Comparison of ENCODE assay signal across 1 cellular context in genomic region chr11:77095551-77096490, GRCh38.
TF ChIP-seq lines count a peak whose summit lies in the region.

No MANE protein-coding gene starts in this region.

TF ChIP-seq in HepG2, 621 proteins besides CTCF, POLR2A, EP300 and RAD21 (continued from another document and continues in another):
- no peak for TF ChIP-seq ATF4 (CRISPR knock-in tag; IDR thresholded peaks at IDR 0.05)
- TF ChIP-seq ZNF768 (CRISPR knock-in tag; IDR thresholded peaks at IDR 0.05): peak; percentile 89
- TF ChIP-seq TGIF2 (CRISPR knock-in tag; IDR thresholded peaks at IDR 0.05): no peak
- no peak for TF ChIP-seq ZNF224 (CRISPR knock-in tag; IDR thresholded peaks at IDR 0.05)
- TF ChIP-seq ISL2 (CRISPR knock-in tag; IDR thresholded peaks at IDR 0.05): peak; percentile 55; the same call in 1 of the 2 replicates
- no peak; the same call in 1 of the 2 replicates for TF ChIP-seq ZNF180 (CRISPR knock-in tag; IDR thresholded peaks at IDR 0.05; ENCODE audit: borderline replicate concordance, low read depth)
- TF ChIP-seq ZNF816 (CRISPR knock-in tag; IDR thresholded peaks at IDR 0.05; ENCODE audit: borderline replicate concordance): no peak
- TF ChIP-seq ZBTB3 (CRISPR knock-in tag; IDR thresholded peaks at IDR 0.05; ENCODE audit: borderline replicate concordance, low read depth): no peak
- TF ChIP-seq SYNCRIP (IDR thresholded peaks at IDR 0.05; ENCODE audit: insufficient read depth, low read depth, low read length): no peak
- TF ChIP-seq GRHL1 (CRISPR knock-in tag; conservative IDR thresholded peaks at IDR 0.05): no peak
- TF ChIP-seq ZNF407 (CRISPR knock-in tag; IDR thresholded peaks at IDR 0.05; ENCODE audit: not compliant biosample characterization): no peak
- no peak for TF ChIP-seq MBNL3 (CRISPR knock-in tag; conservative IDR thresholded peaks at IDR 0.05)
- TF ChIP-seq ZNF281 (CRISPR knock-in tag; IDR thresholded peaks at IDR 0.05; ENCODE audit: borderline replicate concordance): 0 out of 2 replicates have a peak, but pooled peaks have one; percentile 22
- 0 out of 2 replicates have a peak, but pooled peaks have one; percentile 19 for TF ChIP-seq EED (CRISPR knock-in tag; IDR thresholded peaks at IDR 0.05)
- TF ChIP-seq AHDC1 (CRISPR knock-in tag; IDR thresholded peaks at IDR 0.05; ENCODE audit: borderline replicate concordance): no peak
- no peak for TF ChIP-seq KLF9 (CRISPR knock-in tag; IDR thresholded peaks at IDR 0.05; ENCODE audit: low read depth)
- no peak for TF ChIP-seq HNRNPLL (IDR thresholded peaks at IDR 0.05; ENCODE audit: low read depth, low read length, poor library complexity, severe bottlenecking)
- no peak for TF ChIP-seq ZNF274 (CRISPR knock-in tag; IDR thresholded peaks at IDR 0.05)
- TF ChIP-seq KAT2B (IDR thresholded peaks at IDR 0.05; ENCODE audit: borderline replicate concordance, low read depth, low read length): no peak
- no peak for TF ChIP-seq ZNF839 (CRISPR knock-in tag; IDR thresholded peaks at IDR 0.05; ENCODE audit: borderline replicate concordance)
- TF ChIP-seq SRSF9 (IDR thresholded peaks at IDR 0.05; ENCODE audit: borderline replicate concordance, insufficient read depth, low read depth, low read length, poor library complexity, severe bottlenecking): no peak
- no peak for TF ChIP-seq E2F5 (CRISPR knock-in tag; conservative IDR thresholded peaks at IDR 0.05)
- no peak for TF ChIP-seq SKIL (CRISPR knock-in tag; IDR thresholded peaks at IDR 0.05; ENCODE audit: borderline replicate concordance)
- TF ChIP-seq DNMT1 (CRISPR knock-in tag; IDR thresholded peaks at IDR 0.05): no peak
- 0 out of 2 replicates have a peak, but pooled peaks have one; percentile 38 for TF ChIP-seq HDAC1 (CRISPR knock-in tag; IDR thresholded peaks at IDR 0.05)
- TF ChIP-seq SOX6 (IDR thresholded peaks at IDR 0.05): no peak
- TF ChIP-seq SOX6 (CRISPR knock-in tag; IDR thresholded peaks at IDR 0.05): peak; percentile 65
- TF ChIP-seq ZNF616 (CRISPR knock-in tag; IDR thresholded peaks at IDR 0.05; ENCODE audit: low read depth): no peak
- TF ChIP-seq ETV5 (CRISPR knock-in tag; IDR thresholded peaks at IDR 0.05; ENCODE audit: borderline replicate concordance): peak; percentile 79; the same call in 1 of the 2 replicates
- TF ChIP-seq ZSCAN31 (CRISPR knock-in tag; IDR thresholded peaks at IDR 0.05; ENCODE audit: low read depth): peak; percentile 75
- peak; percentile 51 for TF ChIP-seq SAP130 (CRISPR knock-in tag; IDR thresholded peaks at IDR 0.05; ENCODE audit: low read depth)
- TF ChIP-seq NKX3-1 (CRISPR knock-in tag; IDR thresholded peaks at IDR 0.05): no peak
